Comparison of ENCODE assay signal across 1 cellular context in genomic region chr6:47014401-47014800, GRCh38.
TF ChIP-seq lines count a peak whose summit lies in the region.

No MANE protein-coding gene starts in this region.

TF ChIP-seq in HepG2, 621 proteins besides CTCF, POLR2A, EP300 and RAD21 (continued from another document):
- TF ChIP-seq DMTF1 (CRISPR knock-in tag; IDR thresholded peaks at IDR 0.05) (no peak), MLLT10 (CRISPR knock-in tag; IDR thresholded peaks at IDR 0.05) (no peak), PBX2 (CRISPR knock-in tag; IDR thresholded peaks at IDR 0.05) (no peak), ARID3A (IDR thresholded peaks at IDR 0.05; ENCODE audit: low read depth, low read length) (no peak)
TF ChIP-seq in HepG2: peak in this region for 1.
